33 cellular contexts compared by ENCODE assay signal in genomic region chr1:106897976-106898375, GRCh38.
"Had no signal": no experiment of that assay in that cellular context is flagged by ENCODE, and none has a peak within 500 bp of the region (broad histone marks: within the 10 kb centered on the region; RNA-seq: fewer than 3 reads in every experiment).

No MANE protein-coding gene starts in this region.

- H3K4me1 Mint-ChIP-seq: activated B cell treated with CpG ODN at 0.5 μM for 24 hours had no signal

- H3K9me3 Mint-ChIP-seq: activated CD4-positive, alpha-beta memory T cell treated with anti-CD3 and anti-CD28 coated beads for 36 hours; activated naive CD4-positive, alpha-beta T cell treated with anti-CD3 and anti-CD28 coated beads for 36 hours; activated T-helper 1 cell treated with anti-CD3 and anti-CD28 coated beads, Interleukin-12 subunit alpha, Interleukin-12 subunit beta, Interleukin-2, Interleukin-4 antibody, amounts not matched to agents 30 ng/mL and 10 ng/mL and 1 ng/mL, durations not matched to agents 14 hours and 24 hours and 36 hours had no signal

- H3K4me3 Mint-ChIP-seq: activated B cell treated with CpG ODN at 0.5 μM for 24 hours; activated CD4-positive, alpha-beta memory T cell treated with anti-CD3 and anti-CD28 coated beads for 36 hours; activated naive CD4-positive, alpha-beta T cell treated with anti-CD3 and anti-CD28 coated beads for 36 hours; activated T-cell treated with anti-CD3 and anti-CD28 coated beads, Interleukin-2, amount 50 U/mL, for 4 hours; activated T-helper 1 cell treated with anti-CD3 and anti-CD28 coated beads, Interleukin-12 subunit alpha, Interleukin-12 subunit beta, Interleukin-2, Interleukin-4 antibody, amounts not matched to agents 30 ng/mL and 10 ng/mL and 1 ng/mL, durations not matched to agents 14 hours and 24 hours and 36 hours had no signal

- H3K27me3 Mint-ChIP-seq: activated B cell treated with CpG ODN at 0.5 μM for 24 hours had no signal

- DNase-seq: activated B cell treated with CpG ODN at 0.5 μM for 24 hours; activated CD4-positive, alpha-beta memory T cell treated with anti-CD3 and anti-CD28 coated beads for 36 hours; activated CD4-positive, alpha-beta T cell treated with anti-CD3 and anti-CD28 coated beads for 4 hours; activated CD4-positive, alpha-beta T cell treated with anti-CD3 and anti-CD28 coated beads, Interleukin-2, amount 50 U/mL, for 1 hour; activated CD4-positive, CD25-positive, alpha-beta regulatory T cell treated with anti-CD3 and anti-CD28 coated beads, Interleukin-2, amount 50 U/mL, for 72 hours; activated CD8-positive, alpha-beta memory T cell treated with anti-CD3 and anti-CD28 coated beads, Interleukin-2, amount 50 U/mL, for 4 hours; activated gamma-delta T cell treated with Interleukin-2 at 50 U/mL for 16 hours; activated naive CD4-positive, alpha-beta T cell treated with anti-CD3 and anti-CD28 coated beads for 36 hours; activated T-cell treated with anti-CD3 and anti-CD28 coated beads for 4 hours; activated T-cell treated with anti-CD3 and anti-CD28 coated beads, Interleukin-2, amount 50 U/mL, for 4 hours; adrenal gland; body of pancreas; NCI-H1092 treated with DMSO at 0.1 percent for 48 hours; NCI-H146; NCI-H187; NCI-H2029 treated with DMSO at 0.1 percent for 48 hours; NCI-H2171 treated with DMSO at 0.1 percent for 48 hours; NCI-H2227 treated with DMSO at 0.1 percent for 48 hours; NCI-H446; NCI-H510A treated with DMSO at 0.1 percent for 48 hours; NCI-H526 treated with DMSO at 0.1 percent for 48 hours; NCI-H82; SHP77; SW 1271; T-helper 1 cell; T-helper 2 cell; T-helper 9 cell had no signal

- H3K27ac Mint-ChIP-seq: activated B cell treated with CpG ODN at 0.5 μM for 24 hours; activated CD4-positive, alpha-beta memory T cell treated with anti-CD3 and anti-CD28 coated beads for 36 hours; activated naive CD4-positive, alpha-beta T cell treated with anti-CD3 and anti-CD28 coated beads for 36 hours; activated naive CD4-positive, alpha-beta T cell treated with anti-CD3 and anti-CD28 coated beads, Interleukin-2, amount 50 U/mL, for 72 hours; activated T-helper 1 cell treated with anti-CD3 and anti-CD28 coated beads, Interleukin-12 subunit alpha, Interleukin-12 subunit beta, Interleukin-2, Interleukin-4 antibody, amounts not matched to agents 30 ng/mL and 10 ng/mL and 1 ng/mL, durations not matched to agents 14 hours and 24 hours and 36 hours had no signal

- H3K36me3 Mint-ChIP-seq: activated CD4-positive, alpha-beta memory T cell treated with anti-CD3 and anti-CD28 coated beads for 36 hours; activated naive CD4-positive, alpha-beta T cell treated with anti-CD3 and anti-CD28 coated beads, Interleukin-2, amount 50 U/mL, for 72 hours had no signal

- H3K36me3 ChIP-seq: adrenal gland, breast epithelium, SJSA1 had no signal

- ATAC-seq: activated naive CD4-positive, alpha-beta T cell treated with anti-CD3 and anti-CD28 coated beads, Interleukin-2, amount 50 U/mL, for 72 hours; activated T-cell treated with anti-CD3 and anti-CD28 coated beads, Interleukin-2, amount 50 U/mL, for 4 hours; body of pancreas; Panc1 had no signal

- H3K4me3 ChIP-seq: adrenal gland, body of pancreas, breast epithelium, SJSA1 had no signal

- H3K9me3 ChIP-seq: adrenal gland, body of pancreas, breast epithelium, SJSA1 had no signal

- H3K27ac ChIP-seq: adrenal gland, body of pancreas, breast epithelium, SJSA1, VCaP had no signal
